In the genomic region with DNA sequence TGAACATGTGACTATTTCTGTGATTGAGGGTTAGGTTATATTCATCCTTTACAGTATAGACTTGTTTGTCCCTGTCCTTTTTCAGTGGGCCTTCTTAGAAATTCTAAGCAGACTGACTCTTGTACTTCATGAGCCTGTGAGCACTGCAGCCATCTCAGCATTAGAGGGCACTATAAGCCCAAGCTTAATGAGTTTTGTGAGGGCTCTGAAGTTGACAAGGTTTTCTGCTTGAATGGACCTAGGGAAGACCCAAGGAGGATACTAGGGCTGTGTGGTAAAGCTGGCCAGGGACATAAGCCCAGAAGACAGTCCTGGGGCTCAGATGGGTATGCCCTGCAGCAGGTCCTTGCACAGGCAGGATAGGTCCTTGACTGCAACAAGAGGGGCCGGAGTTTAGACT, we compare ENCODE assay signal across 1 cellular context.
TF ChIP-seq lines count a peak whose summit lies in the region.

No MANE protein-coding gene starts in this region.

TF ChIP-seq in H1, 55 proteins besides CTCF, POLR2A, EP300 and RAD21:
- no peak for TF ChIP-seq RNF2 (IDR thresholded peaks at IDR 0.05; ENCODE audit: borderline replicate concordance, low read depth, low read length, missing control alignments, poor library complexity, severe bottlenecking)
- no peak for TF ChIP-seq RXRA (IDR thresholded peaks at IDR 0.05; ENCODE audit: insufficient read depth, low read depth, low read length)
- no peak for TF ChIP-seq EGR1 (IDR thresholded peaks at IDR 0.05; ENCODE audit: borderline replicate concordance, low read depth, low read length)
- no peak for TF ChIP-seq POU5F1 (IDR thresholded peaks at IDR 0.05; ENCODE audit: low read depth, low read length)
- TF ChIP-seq GTF2F1 (IDR thresholded peaks at IDR 0.05; ENCODE audit: borderline replicate concordance, low read depth, low read length) = no peak
- no peak for TF ChIP-seq CBX5 (IDR thresholded peaks at IDR 0.05; ENCODE audit: low read depth, low read length)
- TF ChIP-seq TEAD4 (IDR thresholded peaks at IDR 0.05; ENCODE audit: low read depth, low read length) = no peak
- no peak for TF ChIP-seq SP2 (IDR thresholded peaks at IDR 0.05; ENCODE audit: low read length)
- no peak for TF ChIP-seq POLR2AphosphoS5 (IDR thresholded peaks at IDR 0.05; ENCODE audit: low read depth, low read length)
- TF ChIP-seq CREB1 (IDR thresholded peaks at IDR 0.05) = no peak
- TF ChIP-seq BACH1 (IDR thresholded peaks at IDR 0.05; ENCODE audit: low read length) = no peak
- no peak for TF ChIP-seq SAP30 (IDR thresholded peaks at IDR 0.05; ENCODE audit: insufficient read depth, insufficient replicate concordance, low read length)
- TF ChIP-seq NANOG (IDR thresholded peaks at IDR 0.05; ENCODE audit: insufficient read depth, low read depth, low read length, poor library complexity, severe bottlenecking) = no peak
- TF ChIP-seq TBP (IDR thresholded peaks at IDR 0.05; ENCODE audit: low read depth, low read length) = no peak
- TF ChIP-seq, protein P1, sequence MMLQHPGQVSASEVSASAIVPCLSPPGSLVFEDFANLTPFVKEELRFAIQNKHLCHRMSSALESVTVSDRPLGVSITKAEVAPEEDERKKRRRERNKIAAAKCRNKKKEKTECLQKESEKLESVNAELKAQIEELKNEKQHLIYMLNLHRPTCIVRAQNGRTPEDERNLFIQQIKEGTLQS (IDR thresholded peaks at IDR 0.05; ENCODE audit: insufficient read depth, low read depth, low read length) = no peak
